ENCODE assay signal across 23 cellular contexts in genomic region chr4:172895699-172896098, GRCh38.
"Had no signal": no experiment of that assay in that cellular context is flagged by ENCODE, and none has a peak within 500 bp of the region (broad histone marks: within the 10 kb centered on the region; RNA-seq: fewer than 3 reads in every experiment).

No MANE protein-coding gene starts in this region.

- H3K79me2 ChIP-seq: hepatocyte had no signal

- DNase-seq: dermis blood vessel endothelial cell; dorsolateral prefrontal cortex; effector CD4-positive, alpha-beta T cell; effector memory CD4-positive, alpha-beta T cell; foreskin keratinocyte; heart left ventricle; hypothalamus; immature natural killer cell; left cardiac atrium; left lung; left ventricle myocardium superior; lower lobe of right lung; mesenchymal stem cell; mucosa of descending colon; naive B cell had no signal

- H3K4me1 ChIP-seq: esophagus muscularis mucosa, foreskin keratinocyte, gastroesophageal sphincter, heart left ventricle, left lung, lower lobe of right lung had no signal

- H3K4me3 ChIP-seq: coronary artery, dorsolateral prefrontal cortex, esophagus muscularis mucosa, gastroesophageal sphincter, heart left ventricle, hepatocyte, left lung, lower lobe of right lung, mucosa of descending colon had no signal

- FAIRE-seq: colon, endothelial cell of umbilical vein, frontal cortex, keratinocyte had no signal

- H3K4me2 ChIP-seq: hepatocyte had no signal

- ATAC-seq: foreskin keratinocyte, gastroesophageal sphincter, heart left ventricle, left cardiac atrium, left lung, left ventricle myocardium superior, lower lobe of right lung, mucosa of descending colon had no signal

- H3K27ac ChIP-seq: coronary artery, dorsolateral prefrontal cortex, esophagus muscularis mucosa, foreskin keratinocyte, gastroesophageal sphincter, heart left ventricle, hepatocyte, left lung, lower lobe of right lung had no signal

- H3K36me3 ChIP-seq: esophagus muscularis mucosa, gastroesophageal sphincter, heart left ventricle, left lung, lower lobe of right lung had no signal

- H2AFZ ChIP-seq: hepatocyte had no signal

- H3K27me3 ChIP-seq: dorsolateral prefrontal cortex, esophagus muscularis mucosa, foreskin keratinocyte, gastroesophageal sphincter, heart left ventricle, hepatocyte, left lung had no signal
